In the genomic region with DNA sequence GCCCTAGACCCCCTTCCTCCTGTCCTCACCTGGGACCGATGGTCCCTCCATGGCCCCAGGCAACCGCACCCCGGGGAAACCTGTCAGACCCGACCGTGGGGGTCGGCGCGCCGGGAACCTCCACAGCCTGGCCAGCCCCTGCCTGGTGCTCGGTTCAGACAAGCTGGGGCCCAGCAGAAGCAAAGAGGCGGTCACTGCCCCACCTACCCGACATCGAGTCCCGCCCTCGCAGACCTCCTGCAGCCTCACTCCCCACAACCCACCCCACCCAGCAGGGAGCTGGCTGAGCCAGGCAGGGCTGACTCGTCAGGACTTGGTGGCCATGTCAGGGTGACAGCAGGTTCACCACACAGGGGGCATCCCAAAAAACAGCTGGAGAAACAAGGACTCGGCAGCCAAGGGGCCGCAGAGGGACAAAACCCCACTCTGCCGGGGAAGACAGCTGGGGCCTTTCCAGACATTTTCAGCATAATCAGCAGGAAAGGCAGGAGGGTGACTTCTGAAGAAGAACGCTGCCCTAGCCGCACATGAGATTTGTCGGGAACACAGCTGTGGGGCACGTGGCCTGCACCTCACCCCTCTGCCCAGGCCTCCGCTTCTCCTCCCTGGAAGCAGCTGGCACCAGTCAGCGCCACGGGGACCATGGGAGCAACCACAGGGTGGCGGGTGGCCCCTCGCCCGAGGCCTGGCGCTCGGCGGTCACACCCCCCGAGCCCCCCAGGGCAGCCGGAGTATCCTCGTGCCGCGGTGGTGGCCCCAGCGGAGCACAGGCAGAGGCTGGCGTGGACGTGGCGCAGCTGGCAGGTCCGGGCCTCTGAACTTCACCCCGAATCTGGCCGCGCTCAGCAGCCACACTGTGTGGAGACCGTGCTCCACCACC, we compare ENCODE assay signal across 24 cellular contexts.
"Had no signal": no experiment of that assay in that cellular context is flagged by ENCODE, and none has a peak within 500 bp of the region (broad histone marks: within the 10 kb centered on the region; RNA-seq: fewer than 3 reads in every experiment).

No MANE protein-coding gene starts in this region.

- H3K27ac Mint-ChIP-seq: activated CD4-positive, alpha-beta T cell treated with anti-CD3 and anti-CD28 coated beads, Interleukin-2, amount 10 ng/mL, durations not matched to agents 7 days and 5 days; activated CD8-positive, alpha-beta memory T cell treated with anti-CD3 and anti-CD28 coated beads, Interleukin-2, amount 10 ng/mL, durations not matched to agents 7 days and 5 days; activated CD8-positive, alpha-beta T cell treated with anti-CD3 and anti-CD28 coated beads for 36 hours; activated naive CD8-positive, alpha-beta T cell; endodermal cell; memory B cell; nephron progenitor cell; stimulated activated naive CD8-positive, alpha-beta T cell treated with anti-CD3 and anti-CD28 coated beads, Interleukin-15, Interleukin-2, amounts not matched to agents 100 ng/mL and 50 ng/mL, for 24 hours; T-cell; T-helper 2 cell treated with Interferon-gamma antibody and Interleukin-4, amounts not matched to agents 5 μg/mL and 100 μg/mL, for 36 hours had no signal

- DNase-seq: activated CD4-positive, alpha-beta T cell treated with anti-CD3 and anti-CD28 coated beads, Interleukin-2, amount 10 ng/mL, durations not matched to agents 7 days and 5 days; activated CD4-positive, CD25-positive, alpha-beta regulatory T cell treated with anti-CD3 and anti-CD28 coated beads, Interleukin-2, amount 50 U/mL, for 72 hours; activated CD8-positive, alpha-beta memory T cell treated with anti-CD3 and anti-CD28 coated beads, Interleukin-2, amount 10 ng/mL, durations not matched to agents 7 days and 5 days; activated CD8-positive, alpha-beta T cell treated with anti-CD3 and anti-CD28 coated beads for 36 hours; activated T-cell treated with anti-CD3 and anti-CD28 coated beads for 4 hours; amygdala; cerebellar nuclear complex; cortex of kidney; endodermal cell; left cardiac atrium; nephron progenitor cell; nucleus accumbens; spleen; stimulated activated CD4-positive, alpha-beta T cell treated with anti-CD3 and anti-CD28 coated beads, Interleukin-4, amount 100 ng/mL, for 24 hours; T-cell; WERI-Rb-1 had no signal

- ATAC-seq: activated CD8-positive, alpha-beta memory T cell treated with anti-CD3 and anti-CD28 coated beads, Interleukin-2, amount 10 ng/mL, durations not matched to agents 7 days and 5 days; activated CD8-positive, alpha-beta T cell treated with anti-CD3 and anti-CD28 coated beads for 36 hours; heart left ventricle; left cardiac atrium; sciatic nerve; T-cell had no signal

- H3K9me3 Mint-ChIP-seq: activated CD4-positive, alpha-beta T cell treated with anti-CD3 and anti-CD28 coated beads, Interleukin-2, amount 10 ng/mL, durations not matched to agents 7 days and 5 days; activated CD8-positive, alpha-beta T cell treated with anti-CD3 and anti-CD28 coated beads for 36 hours; endodermal cell; memory B cell; nephron progenitor cell; stimulated activated naive CD8-positive, alpha-beta T cell treated with anti-CD3 and anti-CD28 coated beads, Interleukin-15, Interleukin-2, amounts not matched to agents 100 ng/mL and 50 ng/mL, for 24 hours; T-cell; T-helper 2 cell treated with Interferon-gamma antibody and Interleukin-4, amounts not matched to agents 5 μg/mL and 100 μg/mL, for 36 hours had no signal

- H3K4me1 ChIP-seq: parathyroid adenoma had no signal

- H3K27me3 ChIP-seq: heart left ventricle, spleen, tibial nerve had no signal

- H3K9me3 ChIP-seq: heart left ventricle, spleen, tibial nerve had no signal

- H3K27ac ChIP-seq: heart left ventricle, parathyroid adenoma, spleen, tibial nerve, WERI-Rb-1 had no signal

- H3K4me3 ChIP-seq: heart left ventricle, spleen, tibial nerve had no signal

- H3K4me3 Mint-ChIP-seq: activated CD4-positive, alpha-beta T cell treated with anti-CD3 and anti-CD28 coated beads, Interleukin-2, amount 10 ng/mL, durations not matched to agents 7 days and 5 days; activated CD8-positive, alpha-beta memory T cell treated with anti-CD3 and anti-CD28 coated beads, Interleukin-2, amount 10 ng/mL, durations not matched to agents 7 days and 5 days; activated CD8-positive, alpha-beta T cell treated with anti-CD3 and anti-CD28 coated beads for 36 hours; activated naive CD8-positive, alpha-beta T cell; endodermal cell; memory B cell; nephron progenitor cell; stimulated activated naive CD8-positive, alpha-beta T cell treated with anti-CD3 and anti-CD28 coated beads, Interleukin-15, Interleukin-2, amounts not matched to agents 100 ng/mL and 50 ng/mL, for 24 hours; T-cell; T-helper 2 cell treated with Interferon-gamma antibody and Interleukin-4, amounts not matched to agents 5 μg/mL and 100 μg/mL, for 36 hours had no signal

- H3K36me3 Mint-ChIP-seq: activated CD8-positive, alpha-beta memory T cell treated with anti-CD3 and anti-CD28 coated beads, Interleukin-2, amount 10 ng/mL, durations not matched to agents 7 days and 5 days; activated naive CD8-positive, alpha-beta T cell had no signal

- H3K27me3 Mint-ChIP-seq: activated CD4-positive, alpha-beta T cell treated with anti-CD3 and anti-CD28 coated beads, Interleukin-2, amount 10 ng/mL, durations not matched to agents 7 days and 5 days; activated CD8-positive, alpha-beta memory T cell treated with anti-CD3 and anti-CD28 coated beads, Interleukin-2, amount 10 ng/mL, durations not matched to agents 7 days and 5 days; activated CD8-positive, alpha-beta T cell treated with anti-CD3 and anti-CD28 coated beads for 36 hours; activated naive CD8-positive, alpha-beta T cell; memory B cell; stimulated activated naive CD8-positive, alpha-beta T cell treated with anti-CD3 and anti-CD28 coated beads, Interleukin-15, Interleukin-2, amounts not matched to agents 100 ng/mL and 50 ng/mL, for 24 hours; T-cell had no signal
